Comparison of ENCODE assay signal across 8 cellular contexts in the genomic region with DNA sequence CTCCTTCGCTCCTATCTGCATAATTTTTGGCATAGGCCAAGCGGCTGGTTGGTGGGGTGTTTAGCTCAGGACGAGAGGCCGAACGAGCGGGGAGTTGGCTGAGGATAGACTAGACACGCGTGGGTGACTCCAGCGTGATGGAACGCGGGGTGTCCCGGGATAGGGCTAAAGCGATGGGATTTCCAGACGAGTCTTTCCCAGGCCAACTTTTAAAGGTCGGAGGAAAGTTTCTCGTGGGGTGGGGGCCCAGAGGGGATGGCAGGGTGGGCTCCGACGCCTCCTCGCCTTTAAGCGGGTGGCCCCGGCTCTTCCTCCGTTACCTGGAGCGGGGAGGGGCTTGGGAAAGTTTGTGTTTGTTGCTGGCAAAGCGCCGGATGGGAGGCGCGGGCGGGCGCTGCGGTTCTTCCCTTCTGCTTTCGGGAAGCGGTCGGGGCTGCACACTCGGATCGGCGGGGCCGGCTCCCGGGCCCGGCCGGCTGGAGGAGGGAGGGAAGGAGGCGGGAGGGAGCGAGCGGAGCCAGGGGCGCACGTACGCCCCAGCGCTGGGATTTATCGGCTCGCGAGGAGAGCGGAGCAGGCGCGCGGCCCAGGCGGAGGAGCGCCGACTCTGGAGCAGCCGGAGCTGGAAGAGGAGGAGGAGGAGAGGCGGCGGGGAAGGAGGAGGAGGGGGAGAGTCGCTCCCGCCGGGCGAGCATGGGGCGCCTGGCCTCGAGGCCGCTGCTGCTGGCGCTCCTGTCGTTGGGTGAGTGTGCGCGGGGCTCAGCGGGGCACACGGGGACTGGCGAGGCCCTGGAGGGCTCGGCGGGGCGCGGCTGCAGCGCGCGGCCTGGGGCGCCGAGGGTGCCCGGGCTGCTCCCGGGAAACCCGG. TPM values are rescaled to one million over a fixed set of nuclear protein-coding genes. Genes with fewer than 3 reads are reported as not detected.
DNase-seq lines count a peak whose midpoint lies in the region; ATAC-seq, FAIRE-seq and TF ChIP-seq lines count a peak whose summit lies in the region.

Gene PTGFRN (plus strand): TSS at position 406 of the 868 bp plus-strand sequence. CDS start 288 bp downstream, at position 694.

- peak within 1 kb of the TSS; percentile 74 for H3K9ac ChIP-seq in neural cell (ENCODE audit: low read length)

- H3K9me3 Mint-ChIP-seq in activated naive CD4-positive, alpha-beta T cell treated with anti-CD3 and anti-CD28 coated beads, Interleukin-2, amount 10 ng/mL, durations not matched to agents 7 days and 5 days: no peaks in the 10 kb centered on the region

- peaks cover 8% of the 10 kb centered on the region for H3K4me1 ChIP-seq in upper lobe of right lung

- peak within 1 kb of the TSS; percentile 74 for H3K4me3 Mint-ChIP-seq in activated naive CD4-positive, alpha-beta T cell treated with anti-CD3 and anti-CD28 coated beads, Interleukin-2, amount 10 ng/mL, durations not matched to agents 7 days and 5 days

- no peak for FAIRE-seq in frontal cortex (lab: Jason Lieb, UNC)

- H3K4me2 ChIP-seq in neural cell (ENCODE audit: low read length): peak within 1 kb of the TSS; percentile 75

- H3K27ac ChIP-seq in neural cell (ENCODE audit: low read length) (peak within 1 kb of the TSS; percentile 55), upper lobe of right lung (peak within 1 kb of the TSS; percentile 47)

- CTCF ChIA-PET in activated naive CD4-positive, alpha-beta T cell treated with anti-CD3 and anti-CD28 coated beads, Interleukin-2, amount 10 ng/mL, durations not matched to agents 7 days and 5 days (lab: Charles Lee): no interaction called here

- TF ChIP-seq RAD21 in neural cell (conservative IDR thresholded peaks at IDR 0.05): peak; percentile 48

- peaks cover 19% of the 10 kb centered on the region for H3K79me2 ChIP-seq in neural cell (replicated peaks; ENCODE audit: insufficient read depth, low read length)

- no peak for TF ChIP-seq CTCF in neural cell (IDR thresholded peaks at IDR 0.05; ENCODE audit: poor library complexity, severe bottlenecking)
- TF ChIP-seq CTCF in upper lobe of right lung (IDR thresholded peaks at IDR 0.05): no peak

- no peaks in the 10 kb centered on the region for H3K36me3 ChIP-seq in neural cell (ENCODE audit: insufficient read depth, low read length)
- H3K36me3 ChIP-seq in upper lobe of right lung: no peaks in the 10 kb centered on the region

- H3K9me2 ChIP-seq in neural cell (ENCODE audit: insufficient read depth, low read length): no peaks in the 10 kb centered on the region

- no peak within 1 kb of the TSS for H3K27ac Mint-ChIP-seq in activated naive CD4-positive, alpha-beta T cell treated with anti-CD3 and anti-CD28 coated beads, Interleukin-2, amount 10 ng/mL, durations not matched to agents 7 days and 5 days

- H3F3A ChIP-seq in neural cell (ENCODE audit: insufficient read depth, low read length, poor library complexity, severe bottlenecking): no peaks in the 10 kb centered on the region

- peak within 1 kb of the TSS; percentile 30 for H2AFZ ChIP-seq in neural cell (ENCODE audit: low read depth, low read length)

- ATAC-seq in upper lobe of right lung: peak; percentile 83
- no peak for ATAC-seq in HG03442 (IDR thresholded peaks at IDR 0.05; ENCODE audit: unreplicated experiment)

- no peaks in the 10 kb centered on the region for H4K20me1 ChIP-seq in neural cell (ENCODE audit: insufficient read depth)

- no peaks in the 10 kb centered on the region for H3K36me3 Mint-ChIP-seq in activated naive CD4-positive, alpha-beta T cell treated with anti-CD3 and anti-CD28 coated beads, Interleukin-2, amount 10 ng/mL, durations not matched to agents 7 days and 5 days

- peaks cover 4% of the 10 kb centered on the region for H3K4me1 Mint-ChIP-seq in activated naive CD4-positive, alpha-beta T cell treated with anti-CD3 and anti-CD28 coated beads, Interleukin-2, amount 10 ng/mL, durations not matched to agents 7 days and 5 days

- H3K27me3 Mint-ChIP-seq in activated naive CD4-positive, alpha-beta T cell treated with anti-CD3 and anti-CD28 coated beads, Interleukin-2, amount 10 ng/mL, durations not matched to agents 7 days and 5 days: peaks cover 23% of the 10 kb centered on the region

- TF ChIP-seq EP300 in neural cell (conservative IDR thresholded peaks at IDR 0.05; ENCODE audit: poor library complexity, severe bottlenecking): peak; percentile 11

- H3K27me3 ChIP-seq in neural cell (ENCODE audit: insufficient read depth, low read depth, low read length) (no peaks in the 10 kb centered on the region), upper lobe of right lung (no peaks in the 10 kb centered on the region)

- H3K4me3 ChIP-seq in neural cell (ENCODE audit: low read length): peak within 1 kb of the TSS; percentile 84
- H3K4me3 ChIP-seq in upper lobe of right lung: peak within 1 kb of the TSS; percentile 68

- DNase-seq in NCI-H345 (lab: John Stamatoyannopoulos, UW) (peak; percentile 33), NCI-H345 treated with DMSO at 0.1 percent for 48 hours (lab: John Stamatoyannopoulos, UW; ENCODE audit: unreplicated experiment) (no peak), NCI-H69 (lab: John Stamatoyannopoulos, UW) (peak; percentile 81), frontal cortex (ENCODE audit: low spot score in 2 of 2) (peak; percentile 64 to 66), upper lobe of right lung (peak; percentile 89)
- DNase-seq in activated naive CD4-positive, alpha-beta T cell treated with anti-CD3 and anti-CD28 coated beads, Interleukin-2, amount 10 ng/mL, durations not matched to agents 7 days and 5 days: peak; percentile 35

- intact Hi-C loops in upper lobe of right lung (cut with DNase I): no loop called here

- H3K9me3 ChIP-seq in neural cell (ENCODE audit: low read length) (no peaks in the 10 kb centered on the region), upper lobe of right lung (no peaks in the 10 kb centered on the region)

TF ChIP-seq in neural cell, 6 proteins besides CTCF, POLR2A, EP300 and RAD21:
- peak; percentile 57 for TF ChIP-seq SMC3 (conservative IDR thresholded peaks at IDR 0.05; ENCODE audit: poor library complexity)
- TF ChIP-seq MXI1 (conservative IDR thresholded peaks at IDR 0.05; ENCODE audit: poor library complexity, severe bottlenecking): peak; percentile 39
- peak; percentile 57 for TF ChIP-seq POLR2AphosphoS5 (IDR thresholded peaks at IDR 0.05)
- TF ChIP-seq, protein P1, sequence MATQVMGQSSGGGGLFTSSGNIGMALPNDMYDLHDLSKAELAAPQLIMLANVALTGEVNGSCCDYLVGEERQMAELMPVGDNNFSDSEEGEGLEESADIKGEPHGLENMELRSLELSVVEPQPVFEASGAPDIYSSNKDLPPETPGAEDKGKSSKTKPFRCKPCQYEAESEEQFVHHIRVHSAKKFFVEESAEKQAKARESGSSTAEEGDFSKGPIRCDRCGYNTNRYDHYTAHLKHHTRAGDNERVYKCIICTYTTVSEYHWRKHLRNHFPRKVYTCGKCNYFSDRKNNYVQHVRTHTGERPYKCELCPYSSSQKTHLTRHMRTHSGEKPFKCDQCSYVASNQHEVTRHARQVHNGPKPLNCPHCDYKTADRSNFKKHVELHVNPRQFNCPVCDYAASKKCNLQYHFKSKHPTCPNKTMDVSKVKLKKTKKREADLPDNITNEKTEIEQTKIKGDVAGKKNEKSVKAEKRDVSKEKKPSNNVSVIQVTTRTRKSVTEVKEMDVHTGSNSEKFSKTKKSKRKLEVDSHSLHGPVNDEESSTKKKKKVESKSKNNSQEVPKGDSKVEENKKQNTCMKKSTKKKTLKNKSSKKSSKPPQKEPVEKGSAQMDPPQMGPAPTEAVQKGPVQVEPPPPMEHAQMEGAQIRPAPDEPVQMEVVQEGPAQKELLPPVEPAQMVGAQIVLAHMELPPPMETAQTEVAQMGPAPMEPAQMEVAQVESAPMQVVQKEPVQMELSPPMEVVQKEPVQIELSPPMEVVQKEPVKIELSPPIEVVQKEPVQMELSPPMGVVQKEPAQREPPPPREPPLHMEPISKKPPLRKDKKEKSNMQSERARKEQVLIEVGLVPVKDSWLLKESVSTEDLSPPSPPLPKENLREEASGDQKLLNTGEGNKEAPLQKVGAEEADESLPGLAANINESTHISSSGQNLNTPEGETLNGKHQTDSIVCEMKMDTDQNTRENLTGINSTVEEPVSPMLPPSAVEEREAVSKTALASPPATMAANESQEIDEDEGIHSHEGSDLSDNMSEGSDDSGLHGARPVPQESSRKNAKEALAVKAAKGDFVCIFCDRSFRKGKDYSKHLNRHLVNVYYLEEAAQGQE (IDR thresholded peaks at IDR 0.05; ENCODE audit: borderline replicate concordance): peak; percentile 56
- TF ChIP-seq TAF1 (IDR thresholded peaks at IDR 0.05; ENCODE audit: low read depth): no peak
- TF ChIP-seq EZH2 (IDR thresholded peaks at IDR 0.05; ENCODE audit: borderline replicate concordance, insufficient read depth, low read length, poor library complexity, severe bottlenecking): no peak

RNA-seq across cellular contexts. Expression of gene PTGFRN, which starts in this region (rescaled TPM):
- total RNA-seq in frontal cortex: 40.8 TPM
- 20.1 and 25.0 TPM in 2 replicates for polyA plus RNA-seq in neural cell
- polyA minus RNA-seq in neural cell: 48.5 and 52.6 TPM in 2 replicates
- total RNA-seq in upper lobe of right lung: 31.2 TPM
